ENCODE assay signal across 8 cellular contexts in the genomic region with DNA sequence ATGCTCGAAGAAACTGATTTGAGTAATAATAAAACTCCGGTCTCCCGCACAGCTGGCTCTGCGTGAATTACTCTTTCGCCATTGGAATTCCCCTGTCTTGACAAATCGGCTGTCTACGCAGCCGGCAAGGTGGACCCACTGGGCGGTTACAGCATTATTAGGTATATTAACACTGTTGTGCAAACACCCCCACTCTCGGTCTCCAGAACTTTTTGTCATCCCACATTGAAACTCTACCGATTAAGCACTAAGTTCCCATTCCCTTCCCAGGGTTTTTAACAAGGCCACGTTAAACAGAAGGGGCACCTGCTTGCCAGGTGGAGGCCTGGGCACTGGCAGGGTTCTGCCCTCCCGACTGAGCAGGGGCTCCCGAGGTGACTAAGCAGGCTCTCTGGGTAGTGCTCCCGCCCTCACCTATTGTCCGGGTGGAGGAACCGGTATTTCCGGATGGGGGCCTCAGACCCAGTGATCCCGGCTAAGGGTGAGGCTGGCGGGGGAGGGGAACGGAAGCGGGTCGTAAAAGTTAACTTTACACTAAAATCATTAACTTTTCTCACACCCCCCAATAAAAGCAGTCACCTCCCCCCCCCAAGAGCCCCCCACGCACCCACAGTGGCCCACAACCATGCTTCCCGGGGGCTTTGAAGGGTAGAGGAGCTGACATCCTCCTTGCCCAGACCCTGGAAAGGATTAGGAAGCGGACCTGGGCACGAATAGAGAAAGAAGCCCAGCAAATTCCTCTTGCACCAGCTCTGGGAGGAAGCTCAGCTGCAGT. TPM values are rescaled to one million over a fixed set of nuclear protein-coding genes. Genes with fewer than 3 reads are reported as not detected.
DNase-seq lines count a peak whose midpoint lies in the region; ATAC-seq and TF ChIP-seq lines count a peak whose summit lies in the region.

No MANE protein-coding gene starts in this region.

- TF ChIP-seq CTCF in fibroblast of villous mesenchyme (IDR thresholded peaks at IDR 0.05; ENCODE audit: insufficient read depth, low read depth, low read length) (no peak), neural crest cell (conservative IDR thresholded peaks at IDR 0.05) (no peak)

- H3K36me3 Mint-ChIP-seq in neural crest cell (ENCODE audit: low read depth): peaks cover 3% of the 10 kb centered on the region

- peaks cover 21% of the 10 kb centered on the region for H3K4me1 Mint-ChIP-seq in neural crest cell

- no peaks in the 10 kb centered on the region for H3K9me3 Mint-ChIP-seq in neural crest cell

- H3K4me3 Mint-ChIP-seq in neural crest cell: peak overlapping the region; percentile 88

- peak overlapping the region; percentile 90 for H3K4me3 ChIP-seq in fibroblast of villous mesenchyme (ENCODE audit: low read depth, low read length)

- peaks cover 21% of the 10 kb centered on the region for H3K27me3 Mint-ChIP-seq in neural crest cell (ENCODE audit: low read depth)

- no peak for ATAC-seq in HG03521 (IDR thresholded peaks at IDR 0.05; ENCODE audit: unreplicated experiment)
- ATAC-seq in GM21825 (IDR thresholded peaks at IDR 0.05; ENCODE audit: unreplicated experiment): no peak

- peak overlapping the region; percentile 35 for H3K27ac Mint-ChIP-seq in neural crest cell (ENCODE audit: unreplicated experiment)

- DNase-seq in DMS153 treated with DMSO at 0.1 percent for 48 hours (lab: John Stamatoyannopoulos, UW; ENCODE audit: unreplicated experiment) (peak; percentile 82), HPDE6-E6E7 (ENCODE audit: extremely low spot score) (peak; percentile 99), UCSD-AML1 (lab: John Stamatoyannopoulos, UW; ENCODE audit: unreplicated experiment) (peak; percentile 38), fibroblast of villous mesenchyme (ENCODE audit: low read depth) (no peak), neural crest cell (ENCODE audit: low read depth, low spot score) (no peak), D341Med (ENCODE audit: low spot score) (no peak)

RNA-seq across cellular contexts. Expression of a gene that starts 53.5 kb away (rescaled TPM):
- total RNA-seq in fibroblast of villous mesenchyme (15.1 and 18.1 TPM in 2 replicates), neural crest cell (24.0 and 27.8 TPM in 2 replicates)

Comparison
In these comparisons a context has a peak if more than half of its experiments do, and no peak if none do; other contexts are left out.
1. DNase-seq: peak in DMS153 treated with DMSO at 0.1 percent for 48 hours (single experiment), HPDE6-E6E7 (single experiment) and UCSD-AML1 (single experiment); none in fibroblast of villous mesenchyme (single experiment), neural crest cell (single experiment) and D341Med (single experiment).